In genomic region chr18:74147491-74147778, GRCh38 we compare ENCODE assay signal across 8 cellular contexts. TPM values are rescaled to one million over a fixed set of nuclear protein-coding genes. Genes with fewer than 3 reads are reported as not detected.
A peak's percentile ranks its signal among the peaks of the same experiment; 100 is the strongest.
DNase-seq lines count a peak whose midpoint lies in the region; ATAC-seq and TF ChIP-seq lines count a peak whose summit lies in the region.

No MANE protein-coding gene starts in this region.

- TF ChIP-seq POLR2A in right lobe of liver (IDR thresholded peaks at IDR 0.05) (no peak), erythroblast (IDR thresholded peaks at IDR 0.05; ENCODE audit: low read length) (no peak)

- H3K4me3 ChIP-seq in ascending aorta (peak overlapping the region; percentile 78 to 90), right lobe of liver (peak overlapping the region; percentile 66 to 87 (median 70)), thymus (ENCODE audit: low read length) (peak overlapping the region; percentile 61)

- H3K27me3 ChIP-seq in ascending aorta, result no peaks in the 10 kb centered on the region
- H3K27me3 ChIP-seq in right lobe of liver, result no peaks in the 10 kb centered on the region
- peaks cover 2% of the 10 kb centered on the region for H3K27me3 ChIP-seq in thymus (ENCODE audit: control insufficient read depth, insufficient read depth)

- intact Hi-C loops in activated CD4-positive, alpha-beta T cell treated with anti-CD3 and anti-CD28 coated beads, Interleukin-2, amount 10 ng/mL, durations not matched to agents 24 days and 14 days (cut with micrococcal nuclease), result loop anchor here (10.0 kb wide), 1 partner anchor 1067 kb away; the partner anchor contains the start of gene TSHZ1
- intact Hi-C loops in ascending aorta (cut with DNase I), result loop anchor here (2.0 kb wide), 1 partner anchor 451 kb away; no protein-coding TSS in a partner anchor
- intact Hi-C loops in right lobe of liver (cut with DNase I), result no loop called here

- POLR2A ChIA-PET in GM10248 (lab: Yijun Ruan, JAX), result no interaction called here

- no peaks in the 10 kb centered on the region for H3K36me3 ChIP-seq in ascending aorta
- no peaks in the 10 kb centered on the region for H3K36me3 ChIP-seq in right lobe of liver
- H3K36me3 ChIP-seq in thymus (ENCODE audit: control insufficient read depth, insufficient read depth), result peaks cover 4% of the 10 kb centered on the region

- H3K36me3 Mint-ChIP-seq in activated CD4-positive, alpha-beta T cell treated with anti-CD3 and anti-CD28 coated beads, Interleukin-2, amount 10 ng/mL, durations not matched to agents 24 days and 14 days (ENCODE audit: low read depth), result peaks cover 22% of the 10 kb centered on the region

- H3K9me3 ChIP-seq in ascending aorta (no peaks in the 10 kb centered on the region), right lobe of liver (no peaks in the 10 kb centered on the region), thymus (ENCODE audit: control insufficient read depth) (no peaks in the 10 kb centered on the region)

- peaks cover 46% of the 10 kb centered on the region for H3K4me1 Mint-ChIP-seq in activated CD4-positive, alpha-beta T cell treated with anti-CD3 and anti-CD28 coated beads, Interleukin-2, amount 10 ng/mL, durations not matched to agents 24 days and 14 days

- peak overlapping the region; percentile 98 for H3K4me3 Mint-ChIP-seq in activated CD4-positive, alpha-beta T cell treated with anti-CD3 and anti-CD28 coated beads, Interleukin-2, amount 10 ng/mL, durations not matched to agents 24 days and 14 days

- no peaks in the 10 kb centered on the region for H3K9me3 Mint-ChIP-seq in activated CD4-positive, alpha-beta T cell treated with anti-CD3 and anti-CD28 coated beads, Interleukin-2, amount 10 ng/mL, durations not matched to agents 24 days and 14 days

- peaks cover 5% of the 10 kb centered on the region for H3K27me3 Mint-ChIP-seq in activated CD4-positive, alpha-beta T cell treated with anti-CD3 and anti-CD28 coated beads, Interleukin-2, amount 10 ng/mL, durations not matched to agents 24 days and 14 days

- WGBS in right lobe of liver (ENCODE audit: insufficient coverage, low coverage, low lambda C conversion rate, missing lambda C conversion rate), result no CpG with 5 or more reads among the region's 28 CpGs
- under 1% methylated on average over 28 of the region's 28 CpGs for WGBS in thymus

- CTCF ChIA-PET in GM10248 (lab: Yijun Ruan, JAX), result no interaction called here

- DNase-seq in activated CD4-positive, alpha-beta T cell treated with anti-CD3 and anti-CD28 coated beads, Interleukin-2, amount 10 ng/mL, durations not matched to agents 24 days and 14 days, result no peak
- no peak for DNase-seq in activated CD4-positive, alpha-beta T cell treated with anti-CD3 and anti-CD28 coated beads for 4 hours
- no peak for DNase-seq in ascending aorta (ENCODE audit: low spot score in 2 of 2)
- DNase-seq in right lobe of liver, result no peak
- no peak for DNase-seq in nucleus accumbens (lab: John Stamatoyannopoulos, UW)
- DNase-seq in GM10248 (ENCODE audit: extremely low spot score), result no peak
- no peak for DNase-seq in erythroblast (lab: John Stamatoyannopoulos, UW)

- peak overlapping the region; percentile 97 for H3K27ac Mint-ChIP-seq in activated CD4-positive, alpha-beta T cell treated with anti-CD3 and anti-CD28 coated beads, Interleukin-2, amount 10 ng/mL, durations not matched to agents 24 days and 14 days

- ATAC-seq in right lobe of liver, result no peak

- TF ChIP-seq CTCF in ascending aorta (IDR thresholded peaks at IDR 0.05) (no peak), right lobe of liver (IDR thresholded peaks at IDR 0.05) (no peak), GM10248 (IDR thresholded peaks at IDR 0.05; ENCODE audit: control extremely low read depth, extremely low read depth, low read depth, missing control alignments) (no peak)

- H3K4me1 ChIP-seq in ascending aorta, result peaks cover 4 to 12% of the 10 kb centered on the region in 2 donors
- peaks cover 0 to 14% (median 7%) of the 10 kb centered on the region in 4 donors for H3K4me1 ChIP-seq in right lobe of liver
- peaks cover 10% of the 10 kb centered on the region for H3K4me1 ChIP-seq in thymus (ENCODE audit: control insufficient read depth, insufficient read depth, low read length)

- H3K27ac ChIP-seq in ascending aorta (peak overlapping the region in 1 of 2 donors; percentile 95), right lobe of liver (peak overlapping the region; percentile 86 to 98 (median 98)), thymus (ENCODE audit: low read depth) (peak overlapping the region; percentile 94)

RNA-seq across cellular contexts. Expression of gene FBXO15, which starts 0.2 kb away (rescaled TPM):
- 1.2 and 1.3 TPM in 2 replicates for total RNA-seq in activated CD4-positive, alpha-beta T cell treated with anti-CD3 and anti-CD28 coated beads, Interleukin-2, amount 10 ng/mL, durations not matched to agents 24 days and 14 days
- total RNA-seq in ascending aorta, result not detected
- total RNA-seq in right lobe of liver, result 1 to 10 TPM in 1 of 6 experiments, under 1 TPM in 4, not detected in 1; 0.19 to 1.7 (median 0.60) TPM
- 9.5 TPM for polyA plus RNA-seq in thymus

RNA-seq across cellular contexts. Expression of gene TIMM21, which starts 0.9 kb away (rescaled TPM):
- total RNA-seq in activated CD4-positive, alpha-beta T cell treated with anti-CD3 and anti-CD28 coated beads, Interleukin-2, amount 10 ng/mL, durations not matched to agents 24 days and 14 days, result 61.8 and 71.8 TPM in 2 replicates
- total RNA-seq in ascending aorta, result 27.2 TPM
- 10 to 100 TPM; 17.4 to 38.4 (median 20.6) TPM for total RNA-seq in right lobe of liver
- polyA plus RNA-seq in thymus, result 19.7 TPM

Comparison
In these comparisons a context has a peak if more than half of its experiments do, and no peak if none do; other contexts are left out.
1. intact Hi-C loops: an anchor here in activated CD4-positive, alpha-beta T cell treated with anti-CD3 and anti-CD28 coated beads, Interleukin-2, amount 10 ng/mL, durations not matched to agents 24 days and 14 days (10.0 kb wide) and ascending aorta (2.0 kb wide); none called in right lobe of liver.